ENCODE assay signal across 21 cellular contexts in the genomic region with DNA sequence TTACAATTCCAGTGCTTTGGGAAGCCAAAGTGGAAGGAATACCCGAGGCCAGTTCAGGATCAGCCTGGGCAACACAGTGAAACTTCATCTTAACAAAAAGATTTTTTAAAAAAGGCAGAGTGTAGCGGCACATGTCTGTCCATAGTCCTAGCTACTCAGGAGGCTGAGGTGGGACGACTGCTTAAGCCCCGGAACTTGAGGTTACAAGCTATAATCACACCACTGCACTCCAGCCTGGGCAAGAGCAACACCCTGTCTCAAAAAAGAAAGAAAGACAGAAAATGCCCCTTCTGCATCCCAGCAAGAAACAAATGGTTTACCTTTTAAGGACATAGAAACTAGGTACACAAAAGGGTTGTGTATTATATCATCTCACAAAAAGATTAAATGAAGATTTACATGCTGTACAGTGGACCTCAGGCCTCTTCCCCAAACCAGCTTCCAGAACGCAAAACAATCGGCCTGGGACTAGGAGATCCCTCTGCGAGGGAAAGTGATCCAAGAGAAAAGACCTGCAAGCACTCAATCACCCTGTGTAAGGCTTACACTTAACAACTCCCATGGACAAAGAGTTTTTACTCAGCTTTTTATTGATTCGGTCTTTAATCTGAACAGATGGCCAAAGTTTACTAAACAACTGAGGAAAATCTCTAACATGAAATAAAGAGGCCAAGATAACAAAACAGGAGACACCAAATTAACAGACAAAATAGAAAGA. TPM values are rescaled to one million over a fixed set of nuclear protein-coding genes. Genes with fewer than 3 reads are reported as not detected.
DNase-seq lines count a peak whose midpoint lies in the region; ATAC-seq and TF ChIP-seq lines count a peak whose summit lies in the region.
"Had no signal": no experiment of that assay in that cellular context is flagged by ENCODE, and none has a peak within 500 bp of the region (broad histone marks: within the 10 kb centered on the region; RNA-seq: fewer than 3 reads in every experiment).

No MANE protein-coding gene starts in this region.

- H3K9me3 ChIP-seq in IMR-90 (ENCODE audit: control insufficient read depth, insufficient read depth, low read length) (no peaks in the 10 kb centered on the region), SJCRH30 (replicated peaks) (no peaks in the 10 kb centered on the region), smooth muscle cell (replicated peaks; ENCODE audit: low read depth) (no peaks in the 10 kb centered on the region)
- H3K9me3 ChIP-seq: neutrophil, testis had no signal

- H4K91ac ChIP-seq in IMR-90 (ENCODE audit: insufficient read depth, low read depth, low read length) = no peak overlapping the region

- no peak overlapping the region for H2AK9ac ChIP-seq in IMR-90 (replicated peaks; ENCODE audit: low read depth, low read length, poor library complexity)

- H3K4me1 ChIP-seq in IMR-90 (ENCODE audit: control insufficient read depth, insufficient read depth, low read length) (no peaks in the 10 kb centered on the region), SJCRH30 (no peaks in the 10 kb centered on the region), smooth muscle cell (ENCODE audit: low read depth) (peaks cover 17% of the 10 kb centered on the region)

- peak overlapping the region in 1 of 2 experiments; percentile 20; a peak in 1 of 4 replicates for H4K8ac ChIP-seq in IMR-90 (ENCODE audit: low read depth in 2 of 2, low read length in 2 of 2)

- peak overlapping the region; percentile 31; the same call in 1 of the 2 replicates for H3K14ac ChIP-seq in IMR-90 (replicated peaks; ENCODE audit: low read depth, low read length)

- no peak overlapping the region for H2BK5ac ChIP-seq in IMR-90 (ENCODE audit: low read depth, low read length, poor library complexity, severe bottlenecking)

- H3K79me1 ChIP-seq in IMR-90 (ENCODE audit: low read depth in 1 of 2, low read length in 2 of 2) = peaks cover 0 to 6% of the 10 kb centered on the region in 2 experiments; a peak in 2 of 4 replicates

- H3K9me1 ChIP-seq in IMR-90 (ENCODE audit: insufficient read depth, low read length) = no peaks in the 10 kb centered on the region

- no peak overlapping the region for H2AK5ac ChIP-seq in IMR-90 (ENCODE audit: low read depth, low read length)

- no peak overlapping the region for H2BK15ac ChIP-seq in IMR-90 (ENCODE audit: low read depth, low read length)

- peak overlapping the region; percentile 27 for H3K27ac Mint-ChIP-seq in central memory CD8-positive, alpha-beta T cell (ENCODE audit: low read depth)
- peak overlapping the region; percentile 96 for H3K27ac Mint-ChIP-seq in nephron progenitor cell
- H3K27ac Mint-ChIP-seq: activated CD8-positive, alpha-beta T cell treated with anti-CD3 and anti-CD28 coated beads, Interleukin-2, amount 10 ng/mL, durations not matched to agents 7 days and 5 days; activated naive CD8-positive, alpha-beta T cell treated with anti-CD3 and anti-CD28 coated beads, Interleukin-2, amount 10 ng/mL, durations not matched to agents 7 days and 5 days; CD4-positive, alpha-beta T cell had no signal

- no peak overlapping the region for H3K4me2 ChIP-seq in IMR-90 (ENCODE audit: low read depth, low read length)
- no peak overlapping the region for H3K4me2 ChIP-seq in smooth muscle cell

- POLR2A ChIA-PET in IMR-90 (lab: Charles Lee; ENCODE audit: unreplicated experiment) = no interaction called here

- peaks cover 21% of the 10 kb centered on the region for H3K4me1 Mint-ChIP-seq in central memory CD8-positive, alpha-beta T cell
- peaks cover 17% of the 10 kb centered on the region for H3K4me1 Mint-ChIP-seq in nephron progenitor cell
- H3K4me1 Mint-ChIP-seq: activated naive CD8-positive, alpha-beta T cell treated with anti-CD3 and anti-CD28 coated beads, Interleukin-2, amount 10 ng/mL, durations not matched to agents 7 days and 5 days had no signal

- H3K9ac ChIP-seq in IMR-90 (ENCODE audit: low read depth, low read length) (no peak overlapping the region), smooth muscle cell (ENCODE audit: low read depth) (no peak overlapping the region)

- H3K27ac ChIP-seq in IMR-90 (ENCODE audit: insufficient read depth, low read length) (no peak overlapping the region), SJCRH30 (no peak overlapping the region), smooth muscle cell (ENCODE audit: low read depth) (no peak overlapping the region)
- H3K27ac ChIP-seq: neutrophil, testis had no signal

- H4K5ac ChIP-seq in IMR-90 (ENCODE audit: low read depth, low read length) = peak overlapping the region; percentile 29; the same call in 1 of the 2 replicates

- no peak for TF ChIP-seq CTCF in IMR-90 (conservative IDR thresholded peaks at IDR 0.05; ENCODE audit: low read depth, low read length)
- no peak for TF ChIP-seq CTCF in nephron progenitor cell (IDR thresholded peaks at IDR 0.05)
- no peak for TF ChIP-seq CTCF in smooth muscle cell (IDR thresholded peaks at IDR 0.05; ENCODE audit: borderline replicate concordance, insufficient read depth, poor library complexity, severe bottlenecking)

- WGBS in IMR-90 (ENCODE audit: extremely low coverage in 2 of 2, insufficient read length in 1 of 2), 2 experiments = no CpG with 5 or more reads among the region's 8 CpGs
- WGBS in smooth muscle cell (ENCODE audit: low lambda C conversion rate) = 86% methylated on average over 8 of the region's 8 CpGs

- no peak overlapping the region for H3K4me3 ChIP-seq in IMR-90 (ENCODE audit: insufficient read depth, low read depth, low read length)
- no peak overlapping the region for H3K4me3 ChIP-seq in SJCRH30
- no peak overlapping the region for H3K4me3 ChIP-seq in smooth muscle cell
- H3K4me3 ChIP-seq: testis had no signal

- H2AFZ ChIP-seq in IMR-90 (replicated peaks; ENCODE audit: low read length, poor library complexity) = no peak overlapping the region
- H2AFZ ChIP-seq in smooth muscle cell (ENCODE audit: low read depth) = no peak overlapping the region

- dilution Hi-C loops in IMR-90 (cut with HindIII; ENCODE audit: low sequenced_read_pairs, unreplicated experiment) = no loop called here

- TF ChIP-seq RAD21 in IMR-90 (IDR thresholded peaks at IDR 0.05; ENCODE audit: low read length) = no peak

- no peak overlapping the region for H3K56ac ChIP-seq in IMR-90 (ENCODE audit: extremely low read depth, insufficient read depth, low read length)

- no peak overlapping the region; the same call in 1 of the 2 replicates for H3K18ac ChIP-seq in IMR-90 (ENCODE audit: low read depth, low read length)

- DNase-seq in ELF-1 (ENCODE audit: low read depth, low spot score) (peak; percentile 26), IMR-90 (no peak), nephron progenitor cell (no peak), SJCRH30 (no peak), smooth muscle cell (lab: John Stamatoyannopoulos, UW; ENCODE audit: unreplicated experiment) (no peak)
- DNase-seq in central memory CD8-positive, alpha-beta T cell (ENCODE audit: low spot score in 2 of 2) = no peak
- DNase-seq: activated CD8-positive, alpha-beta T cell treated with anti-CD3 and anti-CD28 coated beads, Interleukin-2, amount 10 ng/mL, durations not matched to agents 7 days and 5 days; activated naive CD8-positive, alpha-beta T cell treated with anti-CD3 and anti-CD28 coated beads, Interleukin-2, amount 10 ng/mL, durations not matched to agents 7 days and 5 days; activated T-cell treated with anti-CD3 and anti-CD28 coated beads, Interleukin-2, amount 50 U/mL, for 48 hours; CD4-positive, alpha-beta T cell; cortex of kidney; DMS79 treated with DMSO at 0.1 percent for 48 hours; NCI-H1105 treated with DMSO at 0.1 percent for 48 hours; NCI-H2107; NCI-H524 treated with DMSO at 0.1 percent for 48 hours; OCI-M1; SIG-M5; T-helper 2 cell; testis had no signal

- no peak overlapping the region for H3K4ac ChIP-seq in IMR-90 (ENCODE audit: low read depth, low read length)

- no peak overlapping the region for H2BK20ac ChIP-seq in IMR-90 (ENCODE audit: low read depth, low read length)

- no peak overlapping the region for H3K4me3 Mint-ChIP-seq in central memory CD8-positive, alpha-beta T cell
- H3K4me3 Mint-ChIP-seq in nephron progenitor cell = peak overlapping the region; percentile 16
- H3K4me3 Mint-ChIP-seq: activated CD8-positive, alpha-beta T cell treated with anti-CD3 and anti-CD28 coated beads, Interleukin-2, amount 10 ng/mL, durations not matched to agents 7 days and 5 days; activated naive CD8-positive, alpha-beta T cell treated with anti-CD3 and anti-CD28 coated beads, Interleukin-2, amount 10 ng/mL, durations not matched to agents 7 days and 5 days; CD4-positive, alpha-beta T cell had no signal

- no peak for TF ChIP-seq POLR2A in IMR-90 (IDR thresholded peaks at IDR 0.05; ENCODE audit: low read depth, low read length)

- H2BK120ac ChIP-seq in IMR-90 (ENCODE audit: low read depth, low read length) = no peak overlapping the region

- H3K79me2 ChIP-seq in smooth muscle cell (ENCODE audit: low read depth) = no peaks in the 10 kb centered on the region

- ATAC-seq in IMR-90 (ENCODE audit: low read depth) (no peak), GM18858 (IDR thresholded peaks at IDR 0.05; ENCODE audit: unreplicated experiment) (no peak)
- ATAC-seq in central memory CD8-positive, alpha-beta T cell (replicated peaks; ENCODE audit: extremely low read depth, poor library complexity, severe bottlenecking) = no peak
- ATAC-seq: activated CD8-positive, alpha-beta T cell treated with anti-CD3 and anti-CD28 coated beads, Interleukin-2, amount 10 ng/mL, durations not matched to agents 7 days and 5 days had no signal

- H3K23ac ChIP-seq in IMR-90 (ENCODE audit: low read depth, low read length) = peak overlapping the region; percentile 33; the same call in 1 of the 2 replicates

- CTCF ChIA-PET in IMR-90 (lab: Yijun Ruan, JAX) = interaction anchor here (1.0 to 2.4 kb wide), 2 partner anchors 67 to 152 kb away, joined by 3 to 6 read pairs; no protein-coding TSS in a partner anchor

- H3K36me3 Mint-ChIP-seq in central memory CD8-positive, alpha-beta T cell (ENCODE audit: insufficient read depth) = peaks cover 4% of the 10 kb centered on the region
- H3K36me3 Mint-ChIP-seq in nephron progenitor cell (ENCODE audit: low read depth) = peaks cover 29% of the 10 kb centered on the region
- H3K36me3 Mint-ChIP-seq: activated naive CD8-positive, alpha-beta T cell treated with anti-CD3 and anti-CD28 coated beads, Interleukin-2, amount 10 ng/mL, durations not matched to agents 7 days and 5 days had no signal

- in situ Hi-C loops in IMR-90 (cut with MboI; ENCODE audit: low sequenced_read_pairs) = loop anchor here (5.0 kb wide), 1 partner anchor 149 kb away; no protein-coding TSS in a partner anchor

- intact Hi-C loops in IMR-90 (cut with micrococcal nuclease) = no loop called here

- BruUV-seq in IMR-90 (replicated peaks; lab: Mats Ljungman, UMichigan) = no TSS peak

- H3K9me3 Mint-ChIP-seq in central memory CD8-positive, alpha-beta T cell = no peaks in the 10 kb centered on the region
- H3K9me3 Mint-ChIP-seq in nephron progenitor cell = no peaks in the 10 kb centered on the region
- H3K9me3 Mint-ChIP-seq: activated naive CD8-positive, alpha-beta T cell treated with anti-CD3 and anti-CD28 coated beads, Interleukin-2, amount 10 ng/mL, durations not matched to agents 7 days and 5 days; CD4-positive, alpha-beta T cell had no signal

- no peaks in the 10 kb centered on the region for H3K27me3 Mint-ChIP-seq in central memory CD8-positive, alpha-beta T cell
- no peaks in the 10 kb centered on the region for H3K27me3 Mint-ChIP-seq in nephron progenitor cell (ENCODE audit: low read depth, poor library complexity)
- H3K27me3 Mint-ChIP-seq: activated naive CD8-positive, alpha-beta T cell treated with anti-CD3 and anti-CD28 coated beads, Interleukin-2, amount 10 ng/mL, durations not matched to agents 7 days and 5 days; CD4-positive, alpha-beta T cell had no signal

- no peaks in the 10 kb centered on the region for H3K27me3 ChIP-seq in IMR-90 (ENCODE audit: control insufficient read depth, insufficient read depth, low read length)
- no peaks in the 10 kb centered on the region for H3K27me3 ChIP-seq in SJCRH30
- H3K27me3 ChIP-seq in smooth muscle cell (ENCODE audit: low read depth) = no peaks in the 10 kb centered on the region
- H3K27me3 ChIP-seq: neutrophil, testis had no signal

- no peaks in the 10 kb centered on the region for H4K20me1 ChIP-seq in IMR-90 (ENCODE audit: insufficient read depth, low read length)
- no peaks in the 10 kb centered on the region for H4K20me1 ChIP-seq in smooth muscle cell (ENCODE audit: low read depth)

- H3K36me3 ChIP-seq in IMR-90 (ENCODE audit: control insufficient read depth, insufficient read depth, low read length) (no peaks in the 10 kb centered on the region), SJCRH30 (no peaks in the 10 kb centered on the region), smooth muscle cell (ENCODE audit: low read depth) (no peaks in the 10 kb centered on the region)
- H3K36me3 ChIP-seq: neutrophil had no signal

- no peaks in the 10 kb centered on the region for H3F3A ChIP-seq in smooth muscle cell (ENCODE audit: low read depth)

RNA-seq across cellular contexts. Expression of a gene that starts 21.2 kb away (rescaled TPM):
- total RNA-seq in IMR-90 (2012; rRNA removed) = 23.7 and 27.8 TPM in 2 replicates
- polyA plus RNA-seq in IMR-90 (2012; rRNA removed) = 10.7 and 11.5 TPM in 2 replicates
- polyA plus RNA-seq in IMR-90 (2012; cell fraction: cytosol; rRNA removed) = 6.3 and 7.8 TPM in 2 replicates
- 6.3 and 12.3 TPM in 2 replicates for polyA plus RNA-seq in IMR-90 (2012; cell fraction: nucleus; rRNA removed; ENCODE audit: low replicate concordance)
- 103 and 137 TPM in 2 replicates for total RNA-seq in SJCRH30 (2014; rRNA removed; shearing (Covaris generic))
- 26.3 and 54.3 TPM in 2 replicates for total RNA-seq in smooth muscle cell
- 36.7 and 39.9 TPM in 2 replicates for polyA plus RNA-seq in smooth muscle cell
